10 cellular contexts compared by ENCODE assay signal in the genomic region with DNA sequence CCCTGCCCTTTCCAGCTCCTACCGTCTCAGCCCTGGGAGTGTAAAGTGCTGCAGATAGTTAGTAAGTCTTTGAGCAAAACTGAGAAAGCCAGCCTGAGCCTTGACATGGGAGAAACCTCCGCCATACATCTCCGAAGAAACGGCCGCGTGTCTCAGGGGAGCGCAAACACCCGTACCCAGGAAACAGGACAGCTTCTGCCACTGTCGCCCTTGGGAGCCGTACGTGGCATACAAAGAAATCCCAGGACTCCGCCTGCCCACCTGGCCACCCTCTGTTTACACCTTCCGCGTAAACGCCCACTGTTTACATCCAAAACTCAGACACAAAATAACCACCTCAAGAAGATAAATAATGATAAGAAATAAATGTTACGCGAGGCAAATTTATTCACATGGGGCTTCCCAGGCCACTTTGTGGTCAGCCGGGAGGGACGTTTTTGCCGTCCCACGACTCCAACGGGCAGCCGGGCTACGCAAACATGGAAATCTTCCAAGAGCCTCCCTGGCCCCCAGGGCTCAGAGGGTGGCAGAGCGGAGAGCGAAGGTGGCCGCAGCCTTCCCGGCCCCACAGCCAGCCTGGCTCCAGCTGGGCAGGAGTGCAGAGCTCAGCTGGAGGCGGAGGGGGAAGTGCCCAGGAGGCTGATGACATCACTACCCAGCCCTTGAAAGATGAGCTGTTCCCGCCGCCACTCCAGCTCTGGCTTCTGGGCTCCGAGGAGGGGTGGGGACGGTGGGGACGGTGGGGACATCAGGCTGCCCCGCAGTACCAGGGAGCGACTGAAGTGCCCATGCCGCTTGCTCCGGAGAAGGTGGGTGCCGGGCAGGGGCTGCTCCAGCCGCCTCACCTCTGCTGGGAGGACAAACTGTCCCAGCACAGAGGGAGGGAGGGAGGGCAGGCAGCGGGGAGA. TPM values are rescaled to one million over a fixed set of nuclear protein-coding genes. Genes with fewer than 3 reads are reported as not detected.
DNase-seq lines count a peak whose midpoint lies in the region; ATAC-seq lines count a peak whose summit lies in the region.
"Had no signal": no experiment of that assay in that cellular context is flagged by ENCODE, and none has a peak within 500 bp of the region (broad histone marks: within the 10 kb centered on the region; RNA-seq: fewer than 3 reads in every experiment).

TSS of gene BDKRB2 (plus strand) at position 689 of the 908 bp plus-strand sequence. CDS start 32,269 bp downstream, outside the sequence.

- no peak within 1 kb of the TSS for H3K27ac Mint-ChIP-seq in activated CD4-positive, alpha-beta T cell treated with anti-CD3 and anti-CD28 coated beads for 36 hours
- no peak within 1 kb of the TSS for H3K27ac Mint-ChIP-seq in activated naive CD4-positive, alpha-beta T cell treated with anti-CD3 and anti-CD28 coated beads, Interleukin-2, amount 50 U/mL, for 72 hours

- no peaks in the 10 kb centered on the region for H3K36me3 Mint-ChIP-seq in activated CD4-positive, alpha-beta T cell treated with anti-CD3 and anti-CD28 coated beads for 36 hours (ENCODE audit: low read depth)
- H3K36me3 Mint-ChIP-seq in activated naive CD4-positive, alpha-beta T cell treated with anti-CD3 and anti-CD28 coated beads, Interleukin-2, amount 50 U/mL, for 72 hours: peaks cover 0 to 5% of the 10 kb centered on the region in 2 donors

- CTCF ChIA-PET in activated CD4-positive, alpha-beta T cell treated with anti-CD3 and anti-CD28 coated beads for 36 hours (lab: Charles Lee): interaction anchor here (0.6 kb wide), 1 partner anchor 299 kb away, joined by 3 read pairs; no protein-coding TSS in a partner anchor

- peak; percentile 80 for ATAC-seq in activated CD4-positive, alpha-beta T cell treated with anti-CD3 and anti-CD28 coated beads for 36 hours
- peak; percentile 74 to 79 for ATAC-seq in activated naive CD4-positive, alpha-beta T cell treated with anti-CD3 and anti-CD28 coated beads, Interleukin-2, amount 50 U/mL, for 72 hours
- ATAC-seq in HG02885 (IDR thresholded peaks at IDR 0.05; ENCODE audit: poor library complexity, unreplicated experiment) (no peak), HG02759 (IDR thresholded peaks at IDR 0.05; ENCODE audit: unreplicated experiment) (no peak)

- DNase-seq in activated CD4-positive, alpha-beta T cell treated with anti-CD3 and anti-CD28 coated beads for 36 hours: peak; percentile 55
- DNase-seq in activated CD4-positive, alpha-beta T cell treated with anti-CD3 and anti-CD28 coated beads for 4 hours: no peak
- DNase-seq in NCI-H2107 treated with DMSO at 0.1 percent for 48 hours (lab: John Stamatoyannopoulos, UW; ENCODE audit: unreplicated experiment): peak; percentile 95
- peak in 1 of 2 donors; percentile 9 for DNase-seq in activated naive CD4-positive, alpha-beta T cell treated with anti-CD3 and anti-CD28 coated beads, Interleukin-2, amount 50 U/mL, for 72 hours (ENCODE audit: low spot score in 2 of 2)
- DNase-seq in head of caudate nucleus: peak in 39 of 42 donors; percentile 12 to 84 (median 53)
- peak; percentile 31 for DNase-seq in occipital lobe (lab: John Stamatoyannopoulos, UW)
- DNase-seq: activated T-cell treated with anti-CD3 and anti-CD28 coated beads, Interleukin-2, amount 50 U/mL, for 4 hours; DND-41 had no signal

- H3K27me3 Mint-ChIP-seq in activated CD4-positive, alpha-beta T cell treated with anti-CD3 and anti-CD28 coated beads for 36 hours: peaks cover 17% of the 10 kb centered on the region

- intact Hi-C loops in activated CD4-positive, alpha-beta T cell treated with anti-CD3 and anti-CD28 coated beads for 36 hours (cut with DNase I, micrococcal nuclease): no loop called here
- intact Hi-C loops in head of caudate nucleus (cut with DNase I): no loop called here

- peaks cover 7% of the 10 kb centered on the region for H3K4me1 Mint-ChIP-seq in activated CD4-positive, alpha-beta T cell treated with anti-CD3 and anti-CD28 coated beads for 36 hours

- no peaks in the 10 kb centered on the region for H3K9me3 Mint-ChIP-seq in activated CD4-positive, alpha-beta T cell treated with anti-CD3 and anti-CD28 coated beads for 36 hours (ENCODE audit: low read depth)
- H3K9me3 Mint-ChIP-seq in activated naive CD4-positive, alpha-beta T cell treated with anti-CD3 and anti-CD28 coated beads, Interleukin-2, amount 50 U/mL, for 72 hours: no peaks in the 10 kb centered on the region
- H3K9me3 Mint-ChIP-seq: activated T-cell treated with anti-CD3 and anti-CD28 coated beads, Interleukin-2, amount 50 U/mL, for 4 hours had no signal

- H3K4me3 Mint-ChIP-seq in activated CD4-positive, alpha-beta T cell treated with anti-CD3 and anti-CD28 coated beads for 36 hours: no peak within 1 kb of the TSS
- H3K4me3 Mint-ChIP-seq: activated T-cell treated with anti-CD3 and anti-CD28 coated beads, Interleukin-2, amount 50 U/mL, for 4 hours had no signal

- POLR2A ChIA-PET in activated CD4-positive, alpha-beta T cell treated with anti-CD3 and anti-CD28 coated beads for 36 hours (lab: Charles Lee): no interaction called here

RNA-seq across cellular contexts. Expression of gene BDKRB2, which starts in this region (rescaled TPM):
- total RNA-seq in activated CD4-positive, alpha-beta T cell treated with anti-CD3 and anti-CD28 coated beads for 36 hours: not detected
- under 1 TPM in 1 of 2 donors, not detected in 1; 0.08 TPM for total RNA-seq in activated naive CD4-positive, alpha-beta T cell treated with anti-CD3 and anti-CD28 coated beads, Interleukin-2, amount 50 U/mL, for 72 hours
- total RNA-seq in occipital lobe: 0.16 TPM
- total RNA-seq: activated T-cell treated with anti-CD3 and anti-CD28 coated beads, Interleukin-2, amount 50 U/mL, for 4 hours had no signal

Comparison
In these comparisons a context has a peak if more than half of its experiments do, and no peak if none do; other contexts are left out.
1. Peak in DNase-seq and ATAC-seq in activated CD4-positive, alpha-beta T cell treated with anti-CD3 and anti-CD28 coated beads for 36 hours; RNA of the gene not detected or under 1 TPM.
2. Peak in ATAC-seq in activated naive CD4-positive, alpha-beta T cell treated with anti-CD3 and anti-CD28 coated beads, Interleukin-2, amount 50 U/mL, for 72 hours; RNA of the gene not detected or under 1 TPM.
3. Peak in DNase-seq in occipital lobe; RNA of the gene not detected or under 1 TPM.
4. DNase-seq: peak in NCI-H2107 treated with DMSO at 0.1 percent for 48 hours (single experiment) and head of caudate nucleus (39 of 42); none in activated CD4-positive, alpha-beta T cell treated with anti-CD3 and anti-CD28 coated beads for 4 hours (0 of 2).